In the genomic region with DNA sequence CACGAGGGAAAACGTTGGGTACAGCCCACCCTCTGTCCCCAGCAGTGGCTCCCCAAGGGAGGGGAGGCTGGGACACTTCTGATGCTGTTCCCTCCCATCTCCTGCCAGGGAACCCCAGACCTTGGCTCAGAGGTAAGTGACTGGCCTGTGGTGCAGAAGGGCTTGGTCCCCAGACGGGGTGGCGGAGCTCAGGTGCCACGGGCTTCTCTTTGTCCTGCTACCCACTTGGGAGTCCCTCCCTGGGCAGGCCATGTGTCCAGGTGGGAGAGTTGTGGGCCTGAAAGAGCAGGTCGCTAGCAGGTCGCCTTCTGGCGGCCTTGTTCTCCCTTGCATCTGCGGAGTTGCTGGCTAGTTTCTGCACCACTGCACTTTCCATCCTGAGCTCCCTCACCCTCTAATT, we compare ENCODE assay signal across 1 cellular context.
A peak's percentile ranks its signal among the peaks of the same experiment; 100 is the strongest.
TF ChIP-seq lines count a peak whose summit lies in the region.

No MANE protein-coding gene starts in this region.

TF ChIP-seq in H1, 55 proteins besides CTCF, POLR2A, EP300 and RAD21:
- peak; percentile 13; the same call in 1 of the 2 replicates for TF ChIP-seq POLR2AphosphoS5 (IDR thresholded peaks at IDR 0.05; ENCODE audit: low read depth, low read length)
- no peak for TF ChIP-seq CBX8 (IDR thresholded peaks at IDR 0.05; ENCODE audit: borderline replicate concordance, low read depth, low read length)
